1 cellular context compared by ENCODE assay signal in the genomic region with DNA sequence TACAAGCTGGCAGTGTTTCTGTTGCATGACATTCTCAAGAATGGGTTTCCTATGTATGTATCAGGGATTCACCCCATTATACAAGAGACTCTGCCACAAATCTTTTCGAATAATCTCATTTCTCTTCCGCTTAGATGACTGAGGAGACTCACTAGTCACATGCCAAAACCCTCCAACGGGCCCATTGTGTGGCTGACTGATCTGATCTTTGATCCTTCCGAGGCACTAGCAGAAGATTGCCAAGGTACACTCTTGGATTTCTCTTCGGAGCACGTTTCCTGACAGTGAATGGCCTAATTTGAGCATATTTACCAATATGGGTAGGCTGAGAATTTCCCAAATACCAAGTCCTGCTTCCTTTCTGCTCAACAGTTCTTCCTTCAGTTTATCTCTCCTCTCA.
TF ChIP-seq lines count a peak whose summit lies in the region.

No MANE protein-coding gene starts in this region.

TF ChIP-seq in HepG2, 621 proteins besides CTCF, POLR2A, EP300 and RAD21 (continued from another document):
- TF ChIP-seq, protein P1, sequence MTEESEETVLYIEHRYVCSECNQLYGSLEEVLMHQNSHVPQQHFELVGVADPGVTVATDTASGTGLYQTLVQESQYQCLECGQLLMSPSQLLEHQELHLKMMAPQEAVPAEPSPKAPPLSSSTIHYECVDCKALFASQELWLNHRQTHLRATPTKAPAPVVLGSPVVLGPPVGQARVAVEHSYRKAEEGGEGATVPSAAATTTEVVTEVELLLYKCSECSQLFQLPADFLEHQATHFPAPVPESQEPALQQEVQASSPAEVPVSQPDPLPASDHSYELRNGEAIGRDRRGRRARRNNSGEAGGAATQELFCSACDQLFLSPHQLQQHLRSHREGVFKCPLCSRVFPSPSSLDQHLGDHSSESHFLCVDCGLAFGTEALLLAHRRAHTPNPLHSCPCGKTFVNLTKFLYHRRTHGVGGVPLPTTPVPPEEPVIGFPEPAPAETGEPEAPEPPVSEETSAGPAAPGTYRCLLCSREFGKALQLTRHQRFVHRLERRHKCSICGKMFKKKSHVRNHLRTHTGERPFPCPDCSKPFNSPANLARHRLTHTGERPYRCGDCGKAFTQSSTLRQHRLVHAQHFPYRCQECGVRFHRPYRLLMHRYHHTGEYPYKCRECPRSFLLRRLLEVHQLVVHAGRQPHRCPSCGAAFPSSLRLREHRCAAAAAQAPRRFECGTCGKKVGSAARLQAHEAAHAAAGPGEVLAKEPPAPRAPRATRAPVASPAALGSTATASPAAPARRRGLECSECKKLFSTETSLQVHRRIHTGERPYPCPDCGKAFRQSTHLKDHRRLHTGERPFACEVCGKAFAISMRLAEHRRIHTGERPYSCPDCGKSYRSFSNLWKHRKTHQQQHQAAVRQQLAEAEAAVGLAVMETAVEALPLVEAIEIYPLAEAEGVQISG (CRISPR knock-in tag; IDR thresholded peaks at IDR 0.05) = no peak
- TF ChIP-seq, protein P2, sequence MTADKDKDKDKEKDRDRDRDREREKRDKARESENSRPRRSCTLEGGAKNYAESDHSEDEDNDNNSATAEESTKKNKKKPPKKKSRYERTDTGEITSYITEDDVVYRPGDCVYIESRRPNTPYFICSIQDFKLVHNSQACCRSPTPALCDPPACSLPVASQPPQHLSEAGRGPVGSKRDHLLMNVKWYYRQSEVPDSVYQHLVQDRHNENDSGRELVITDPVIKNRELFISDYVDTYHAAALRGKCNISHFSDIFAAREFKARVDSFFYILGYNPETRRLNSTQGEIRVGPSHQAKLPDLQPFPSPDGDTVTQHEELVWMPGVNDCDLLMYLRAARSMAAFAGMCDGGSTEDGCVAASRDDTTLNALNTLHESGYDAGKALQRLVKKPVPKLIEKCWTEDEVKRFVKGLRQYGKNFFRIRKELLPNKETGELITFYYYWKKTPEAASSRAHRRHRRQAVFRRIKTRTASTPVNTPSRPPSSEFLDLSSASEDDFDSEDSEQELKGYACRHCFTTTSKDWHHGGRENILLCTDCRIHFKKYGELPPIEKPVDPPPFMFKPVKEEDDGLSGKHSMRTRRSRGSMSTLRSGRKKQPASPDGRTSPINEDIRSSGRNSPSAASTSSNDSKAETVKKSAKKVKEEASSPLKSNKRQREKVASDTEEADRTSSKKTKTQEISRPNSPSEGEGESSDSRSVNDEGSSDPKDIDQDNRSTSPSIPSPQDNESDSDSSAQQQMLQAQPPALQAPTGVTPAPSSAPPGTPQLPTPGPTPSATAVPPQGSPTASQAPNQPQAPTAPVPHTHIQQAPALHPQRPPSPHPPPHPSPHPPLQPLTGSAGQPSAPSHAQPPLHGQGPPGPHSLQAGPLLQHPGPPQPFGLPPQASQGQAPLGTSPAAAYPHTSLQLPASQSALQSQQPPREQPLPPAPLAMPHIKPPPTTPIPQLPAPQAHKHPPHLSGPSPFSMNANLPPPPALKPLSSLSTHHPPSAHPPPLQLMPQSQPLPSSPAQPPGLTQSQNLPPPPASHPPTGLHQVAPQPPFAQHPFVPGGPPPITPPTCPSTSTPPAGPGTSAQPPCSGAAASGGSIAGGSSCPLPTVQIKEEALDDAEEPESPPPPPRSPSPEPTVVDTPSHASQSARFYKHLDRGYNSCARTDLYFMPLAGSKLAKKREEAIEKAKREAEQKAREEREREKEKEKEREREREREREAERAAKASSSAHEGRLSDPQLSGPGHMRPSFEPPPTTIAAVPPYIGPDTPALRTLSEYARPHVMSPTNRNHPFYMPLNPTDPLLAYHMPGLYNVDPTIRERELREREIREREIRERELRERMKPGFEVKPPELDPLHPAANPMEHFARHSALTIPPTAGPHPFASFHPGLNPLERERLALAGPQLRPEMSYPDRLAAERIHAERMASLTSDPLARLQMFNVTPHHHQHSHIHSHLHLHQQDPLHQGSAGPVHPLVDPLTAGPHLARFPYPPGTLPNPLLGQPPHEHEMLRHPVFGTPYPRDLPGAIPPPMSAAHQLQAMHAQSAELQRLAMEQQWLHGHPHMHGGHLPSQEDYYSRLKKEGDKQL (CRISPR knock-in tag; IDR thresholded peaks at IDR 0.05; ENCODE audit: low read depth) = no peak
